1 cellular context compared by ENCODE assay signal in the genomic region with DNA sequence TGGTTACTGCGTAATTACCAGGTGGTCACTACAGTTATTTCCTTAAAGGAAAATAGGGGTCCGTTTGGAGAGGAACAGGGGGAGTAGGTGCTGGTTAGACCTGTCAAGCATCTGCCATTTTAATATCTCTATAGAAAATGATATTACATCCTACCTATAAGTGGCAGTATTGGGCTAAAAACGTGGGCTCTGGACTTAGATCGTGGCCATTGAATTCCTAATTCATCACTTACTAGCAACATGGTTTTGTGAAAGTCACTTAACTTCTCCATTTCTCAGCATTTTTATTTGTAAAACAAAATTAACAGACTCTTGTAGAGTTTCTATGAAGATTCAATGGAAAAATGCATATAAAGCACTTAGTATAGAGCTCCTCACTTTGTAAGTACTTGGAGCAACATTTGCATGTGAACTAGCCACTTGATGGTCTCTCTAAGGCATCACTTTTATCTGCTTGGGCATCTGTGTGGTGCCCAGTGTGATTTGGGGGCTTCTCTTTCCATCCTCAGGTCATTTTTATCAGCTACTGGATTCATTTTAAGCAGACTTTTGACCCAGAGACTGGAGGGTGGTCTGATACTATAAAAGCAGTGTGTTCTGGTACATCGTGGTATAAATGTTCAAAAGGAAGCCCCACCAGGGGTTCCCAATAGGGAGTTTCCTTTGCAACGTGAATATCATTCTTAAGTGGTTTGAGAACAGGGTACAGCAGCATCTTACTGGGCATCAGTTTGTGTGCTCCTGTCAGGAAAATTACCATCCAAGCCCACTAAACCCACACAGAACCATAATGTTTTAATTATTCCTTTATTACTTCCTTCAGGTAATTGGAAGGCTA.
A peak's percentile ranks its signal among the peaks of the same experiment; 100 is the strongest.
TF ChIP-seq lines count a peak whose summit lies in the region.

No MANE protein-coding gene starts in this region.

TF ChIP-seq in H1, 55 proteins besides CTCF, POLR2A, EP300 and RAD21:
- TF ChIP-seq TCF12 (IDR thresholded peaks at IDR 0.05; ENCODE audit: low read depth, low read length), result no peak
- TF ChIP-seq NANOG (IDR thresholded peaks at IDR 0.05; ENCODE audit: insufficient read depth, low read depth, low read length, poor library complexity, severe bottlenecking), result peak; percentile 71
